Comparison of ENCODE assay signal across 1 cellular context in the genomic region with DNA sequence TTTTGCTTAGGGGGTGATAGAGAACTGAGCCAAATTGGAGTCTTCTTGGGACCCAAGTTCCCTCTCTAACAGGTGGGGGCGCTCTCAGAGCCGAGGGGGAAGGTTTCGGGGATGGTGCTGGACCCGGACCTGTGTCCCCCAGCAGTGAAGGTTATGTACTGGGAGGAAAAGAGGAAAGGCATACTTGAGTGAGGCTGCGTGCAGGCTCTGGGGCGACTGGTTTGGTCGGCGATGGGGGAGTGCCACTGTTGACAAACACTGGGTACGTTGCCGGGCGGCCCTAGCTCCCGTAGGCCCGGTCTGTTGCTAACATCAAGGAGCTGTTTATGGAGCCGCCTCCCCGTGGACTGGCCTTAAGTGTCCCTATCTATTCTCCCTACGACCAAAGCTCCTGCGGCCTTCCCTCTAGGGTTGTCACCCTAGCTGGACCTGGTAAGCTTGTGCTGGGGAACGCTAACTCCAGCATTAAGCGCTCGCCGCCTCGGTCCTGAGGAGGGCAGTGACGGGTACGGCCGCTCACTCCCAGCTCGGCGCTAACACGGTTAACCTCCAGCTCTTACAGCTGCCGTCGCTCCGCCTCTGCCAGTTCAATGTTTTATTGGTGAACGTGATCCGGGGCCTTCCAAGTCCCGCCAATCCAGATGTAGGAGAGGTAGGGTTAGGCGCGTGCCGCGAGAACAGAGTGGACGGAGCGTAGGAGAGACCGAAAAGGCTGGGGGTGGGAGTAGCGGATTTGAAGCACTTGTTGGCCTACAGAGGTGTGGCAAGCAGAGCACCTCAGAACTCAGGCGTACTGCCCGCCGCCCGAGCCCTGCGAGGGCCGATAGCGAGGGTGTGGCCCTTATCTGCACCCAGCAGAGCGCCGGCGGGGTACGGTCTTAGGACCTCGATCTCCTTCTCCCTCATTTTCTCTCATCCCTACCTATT.
TF ChIP-seq lines count a peak whose summit lies in the region.

A gene (plus strand): TSS at position 685 of the 927 bp plus-strand sequence. CDS start 422 bp downstream, outside the sequence.

TF ChIP-seq in K562, 482 proteins besides CTCF, POLR2A, EP300 and RAD21 (continued from another document and continues in another):
- TF ChIP-seq, protein P1, sequence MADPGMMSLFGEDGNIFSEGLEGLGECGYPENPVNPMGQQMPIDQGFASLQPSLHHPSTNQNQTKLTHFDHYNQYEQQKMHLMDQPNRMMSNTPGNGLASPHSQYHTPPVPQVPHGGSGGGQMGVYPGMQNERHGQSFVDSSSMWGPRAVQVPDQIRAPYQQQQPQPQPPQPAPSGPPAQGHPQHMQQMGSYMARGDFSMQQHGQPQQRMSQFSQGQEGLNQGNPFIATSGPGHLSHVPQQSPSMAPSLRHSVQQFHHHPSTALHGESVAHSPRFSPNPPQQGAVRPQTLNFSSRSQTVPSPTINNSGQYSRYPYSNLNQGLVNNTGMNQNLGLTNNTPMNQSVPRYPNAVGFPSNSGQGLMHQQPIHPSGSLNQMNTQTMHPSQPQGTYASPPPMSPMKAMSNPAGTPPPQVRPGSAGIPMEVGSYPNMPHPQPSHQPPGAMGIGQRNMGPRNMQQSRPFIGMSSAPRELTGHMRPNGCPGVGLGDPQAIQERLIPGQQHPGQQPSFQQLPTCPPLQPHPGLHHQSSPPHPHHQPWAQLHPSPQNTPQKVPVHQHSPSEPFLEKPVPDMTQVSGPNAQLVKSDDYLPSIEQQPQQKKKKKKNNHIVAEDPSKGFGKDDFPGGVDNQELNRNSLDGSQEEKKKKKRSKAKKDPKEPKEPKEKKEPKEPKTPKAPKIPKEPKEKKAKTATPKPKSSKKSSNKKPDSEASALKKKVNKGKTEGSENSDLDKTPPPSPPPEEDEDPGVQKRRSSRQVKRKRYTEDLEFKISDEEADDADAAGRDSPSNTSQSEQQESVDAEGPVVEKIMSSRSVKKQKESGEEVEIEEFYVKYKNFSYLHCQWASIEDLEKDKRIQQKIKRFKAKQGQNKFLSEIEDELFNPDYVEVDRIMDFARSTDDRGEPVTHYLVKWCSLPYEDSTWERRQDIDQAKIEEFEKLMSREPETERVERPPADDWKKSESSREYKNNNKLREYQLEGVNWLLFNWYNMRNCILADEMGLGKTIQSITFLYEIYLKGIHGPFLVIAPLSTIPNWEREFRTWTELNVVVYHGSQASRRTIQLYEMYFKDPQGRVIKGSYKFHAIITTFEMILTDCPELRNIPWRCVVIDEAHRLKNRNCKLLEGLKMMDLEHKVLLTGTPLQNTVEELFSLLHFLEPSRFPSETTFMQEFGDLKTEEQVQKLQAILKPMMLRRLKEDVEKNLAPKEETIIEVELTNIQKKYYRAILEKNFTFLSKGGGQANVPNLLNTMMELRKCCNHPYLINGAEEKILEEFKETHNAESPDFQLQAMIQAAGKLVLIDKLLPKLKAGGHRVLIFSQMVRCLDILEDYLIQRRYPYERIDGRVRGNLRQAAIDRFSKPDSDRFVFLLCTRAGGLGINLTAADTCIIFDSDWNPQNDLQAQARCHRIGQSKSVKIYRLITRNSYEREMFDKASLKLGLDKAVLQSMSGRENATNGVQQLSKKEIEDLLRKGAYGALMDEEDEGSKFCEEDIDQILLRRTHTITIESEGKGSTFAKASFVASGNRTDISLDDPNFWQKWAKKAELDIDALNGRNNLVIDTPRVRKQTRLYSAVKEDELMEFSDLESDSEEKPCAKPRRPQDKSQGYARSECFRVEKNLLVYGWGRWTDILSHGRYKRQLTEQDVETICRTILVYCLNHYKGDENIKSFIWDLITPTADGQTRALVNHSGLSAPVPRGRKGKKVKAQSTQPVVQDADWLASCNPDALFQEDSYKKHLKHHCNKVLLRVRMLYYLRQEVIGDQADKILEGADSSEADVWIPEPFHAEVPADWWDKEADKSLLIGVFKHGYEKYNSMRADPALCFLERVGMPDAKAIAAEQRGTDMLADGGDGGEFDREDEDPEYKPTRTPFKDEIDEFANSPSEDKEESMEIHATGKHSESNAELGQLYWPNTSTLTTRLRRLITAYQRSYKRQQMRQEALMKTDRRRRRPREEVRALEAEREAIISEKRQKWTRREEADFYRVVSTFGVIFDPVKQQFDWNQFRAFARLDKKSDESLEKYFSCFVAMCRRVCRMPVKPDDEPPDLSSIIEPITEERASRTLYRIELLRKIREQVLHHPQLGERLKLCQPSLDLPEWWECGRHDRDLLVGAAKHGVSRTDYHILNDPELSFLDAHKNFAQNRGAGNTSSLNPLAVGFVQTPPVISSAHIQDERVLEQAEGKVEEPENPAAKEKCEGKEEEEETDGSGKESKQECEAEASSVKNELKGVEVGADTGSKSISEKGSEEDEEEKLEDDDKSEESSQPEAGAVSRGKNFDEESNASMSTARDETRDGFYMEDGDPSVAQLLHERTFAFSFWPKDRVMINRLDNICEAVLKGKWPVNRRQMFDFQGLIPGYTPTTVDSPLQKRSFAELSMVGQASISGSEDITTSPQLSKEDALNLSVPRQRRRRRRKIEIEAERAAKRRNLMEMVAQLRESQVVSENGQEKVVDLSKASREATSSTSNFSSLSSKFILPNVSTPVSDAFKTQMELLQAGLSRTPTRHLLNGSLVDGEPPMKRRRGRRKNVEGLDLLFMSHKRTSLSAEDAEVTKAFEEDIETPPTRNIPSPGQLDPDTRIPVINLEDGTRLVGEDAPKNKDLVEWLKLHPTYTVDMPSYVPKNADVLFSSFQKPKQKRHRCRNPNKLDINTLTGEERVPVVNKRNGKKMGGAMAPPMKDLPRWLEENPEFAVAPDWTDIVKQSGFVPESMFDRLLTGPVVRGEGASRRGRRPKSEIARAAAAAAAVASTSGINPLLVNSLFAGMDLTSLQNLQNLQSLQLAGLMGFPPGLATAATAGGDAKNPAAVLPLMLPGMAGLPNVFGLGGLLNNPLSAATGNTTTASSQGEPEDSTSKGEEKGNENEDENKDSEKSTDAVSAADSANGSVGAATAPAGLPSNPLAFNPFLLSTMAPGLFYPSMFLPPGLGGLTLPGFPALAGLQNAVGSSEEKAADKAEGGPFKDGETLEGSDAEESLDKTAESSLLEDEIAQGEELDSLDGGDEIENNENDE (IDR thresholded peaks at IDR 0.05; ENCODE audit: low read depth, low read length) = no peak
- TF ChIP-seq ZBTB7A (IDR thresholded peaks at IDR 0.05; ENCODE audit: borderline replicate concordance, control insufficient read depth, low read depth, low read length) = peak; percentile 65; the same call in 1 of the 2 replicates
- no peak for TF ChIP-seq MAFG (tag; conservative IDR thresholded peaks at IDR 0.05)
- TF ChIP-seq ZFPM2 (CRISPR knock-in tag; IDR thresholded peaks at IDR 0.05) = no peak
- TF ChIP-seq, protein P2, sequence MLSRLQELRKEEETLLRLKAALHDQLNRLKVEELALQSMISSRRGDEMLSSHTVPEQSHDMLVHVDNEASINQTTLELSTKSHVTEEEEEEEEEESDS (CRISPR knock-in tag; IDR thresholded peaks at IDR 0.05) = no peak
- TF ChIP-seq, protein P3, sequence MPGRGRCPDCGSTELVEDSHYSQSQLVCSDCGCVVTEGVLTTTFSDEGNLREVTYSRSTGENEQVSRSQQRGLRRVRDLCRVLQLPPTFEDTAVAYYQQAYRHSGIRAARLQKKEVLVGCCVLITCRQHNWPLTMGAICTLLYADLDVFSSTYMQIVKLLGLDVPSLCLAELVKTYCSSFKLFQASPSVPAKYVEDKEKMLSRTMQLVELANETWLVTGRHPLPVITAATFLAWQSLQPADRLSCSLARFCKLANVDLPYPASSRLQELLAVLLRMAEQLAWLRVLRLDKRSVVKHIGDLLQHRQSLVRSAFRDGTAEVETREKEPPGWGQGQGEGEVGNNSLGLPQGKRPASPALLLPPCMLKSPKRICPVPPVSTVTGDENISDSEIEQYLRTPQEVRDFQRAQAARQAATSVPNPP (IDR thresholded peaks at IDR 0.05; ENCODE audit: borderline replicate concordance, insufficient read depth, insufficient read length) = no peak
- no peak for TF ChIP-seq MCM5 (IDR thresholded peaks at IDR 0.05; ENCODE audit: low read depth)
- peak; percentile 83; the same call in 1 of the 2 replicates for TF ChIP-seq ZC3H4 (CRISPR knock-in tag; IDR thresholded peaks at IDR 0.05; ENCODE audit: borderline replicate concordance)
- no peak for TF ChIP-seq STAT5B (CRISPR knock-in tag; IDR thresholded peaks at IDR 0.05)
- TF ChIP-seq, protein P4, sequence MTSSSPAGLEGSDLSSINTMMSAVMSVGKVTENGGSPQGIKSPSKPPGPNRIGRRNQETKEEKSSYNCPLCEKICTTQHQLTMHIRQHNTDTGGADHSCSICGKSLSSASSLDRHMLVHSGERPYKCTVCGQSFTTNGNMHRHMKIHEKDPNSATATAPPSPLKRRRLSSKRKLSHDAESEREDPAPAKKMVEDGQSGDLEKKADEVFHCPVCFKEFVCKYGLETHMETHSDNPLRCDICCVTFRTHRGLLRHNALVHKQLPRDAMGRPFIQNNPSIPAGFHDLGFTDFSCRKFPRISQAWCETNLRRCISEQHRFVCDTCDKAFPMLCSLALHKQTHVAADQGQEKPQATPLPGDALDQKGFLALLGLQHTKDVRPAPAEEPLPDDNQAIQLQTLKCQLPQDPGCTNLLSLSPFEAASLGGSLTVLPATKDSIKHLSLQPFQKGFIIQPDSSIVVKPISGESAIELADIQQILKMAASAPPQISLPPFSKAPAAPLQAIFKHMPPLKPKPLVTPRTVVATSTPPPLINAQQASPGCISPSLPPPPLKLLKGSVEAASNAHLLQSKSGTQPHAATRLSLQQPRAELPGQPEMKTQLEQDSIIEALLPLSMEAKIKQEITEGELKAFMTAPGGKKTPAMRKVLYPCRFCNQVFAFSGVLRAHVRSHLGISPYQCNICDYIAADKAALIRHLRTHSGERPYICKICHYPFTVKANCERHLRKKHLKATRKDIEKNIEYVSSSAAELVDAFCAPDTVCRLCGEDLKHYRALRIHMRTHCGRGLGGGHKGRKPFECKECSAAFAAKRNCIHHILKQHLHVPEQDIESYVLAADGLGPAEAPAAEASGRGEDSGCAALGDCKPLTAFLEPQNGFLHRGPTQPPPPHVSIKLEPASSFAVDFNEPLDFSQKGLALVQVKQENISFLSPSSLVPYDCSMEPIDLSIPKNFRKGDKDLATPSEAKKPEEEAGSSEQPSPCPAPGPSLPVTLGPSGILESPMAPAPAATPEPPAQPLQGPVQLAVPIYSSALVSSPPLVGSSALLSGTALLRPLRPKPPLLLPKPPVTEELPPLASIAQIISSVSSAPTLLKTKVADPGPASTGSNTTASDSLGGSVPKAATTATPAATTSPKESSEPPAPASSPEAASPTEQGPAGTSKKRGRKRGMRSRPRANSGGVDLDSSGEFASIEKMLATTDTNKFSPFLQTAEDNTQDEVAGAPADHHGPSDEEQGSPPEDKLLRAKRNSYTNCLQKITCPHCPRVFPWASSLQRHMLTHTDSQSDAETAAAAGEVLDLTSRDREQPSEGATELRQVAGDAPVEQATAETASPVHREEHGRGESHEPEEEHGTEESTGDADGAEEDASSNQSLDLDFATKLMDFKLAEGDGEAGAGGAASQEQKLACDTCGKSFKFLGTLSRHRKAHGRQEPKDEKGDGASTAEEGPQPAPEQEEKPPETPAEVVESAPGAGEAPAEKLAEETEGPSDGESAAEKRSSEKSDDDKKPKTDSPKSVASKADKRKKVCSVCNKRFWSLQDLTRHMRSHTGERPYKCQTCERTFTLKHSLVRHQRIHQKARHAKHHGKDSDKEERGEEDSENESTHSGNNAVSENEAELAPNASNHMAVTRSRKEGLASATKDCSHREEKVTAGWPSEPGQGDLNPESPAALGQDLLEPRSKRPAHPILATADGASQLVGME (CRISPR knock-in tag; IDR thresholded peaks at IDR 0.05) = peak; percentile 14; the same call in 1 of the 2 replicates
- TF ChIP-seq MEIS2 (IDR thresholded peaks at IDR 0.05; ENCODE audit: partially characterized antibody) = peak; percentile 29
- TF ChIP-seq KDM5B (IDR thresholded peaks at IDR 0.05; ENCODE audit: insufficient replicate concordance, low read depth, low read length) = peak; percentile 92
- TF ChIP-seq, protein P5, sequence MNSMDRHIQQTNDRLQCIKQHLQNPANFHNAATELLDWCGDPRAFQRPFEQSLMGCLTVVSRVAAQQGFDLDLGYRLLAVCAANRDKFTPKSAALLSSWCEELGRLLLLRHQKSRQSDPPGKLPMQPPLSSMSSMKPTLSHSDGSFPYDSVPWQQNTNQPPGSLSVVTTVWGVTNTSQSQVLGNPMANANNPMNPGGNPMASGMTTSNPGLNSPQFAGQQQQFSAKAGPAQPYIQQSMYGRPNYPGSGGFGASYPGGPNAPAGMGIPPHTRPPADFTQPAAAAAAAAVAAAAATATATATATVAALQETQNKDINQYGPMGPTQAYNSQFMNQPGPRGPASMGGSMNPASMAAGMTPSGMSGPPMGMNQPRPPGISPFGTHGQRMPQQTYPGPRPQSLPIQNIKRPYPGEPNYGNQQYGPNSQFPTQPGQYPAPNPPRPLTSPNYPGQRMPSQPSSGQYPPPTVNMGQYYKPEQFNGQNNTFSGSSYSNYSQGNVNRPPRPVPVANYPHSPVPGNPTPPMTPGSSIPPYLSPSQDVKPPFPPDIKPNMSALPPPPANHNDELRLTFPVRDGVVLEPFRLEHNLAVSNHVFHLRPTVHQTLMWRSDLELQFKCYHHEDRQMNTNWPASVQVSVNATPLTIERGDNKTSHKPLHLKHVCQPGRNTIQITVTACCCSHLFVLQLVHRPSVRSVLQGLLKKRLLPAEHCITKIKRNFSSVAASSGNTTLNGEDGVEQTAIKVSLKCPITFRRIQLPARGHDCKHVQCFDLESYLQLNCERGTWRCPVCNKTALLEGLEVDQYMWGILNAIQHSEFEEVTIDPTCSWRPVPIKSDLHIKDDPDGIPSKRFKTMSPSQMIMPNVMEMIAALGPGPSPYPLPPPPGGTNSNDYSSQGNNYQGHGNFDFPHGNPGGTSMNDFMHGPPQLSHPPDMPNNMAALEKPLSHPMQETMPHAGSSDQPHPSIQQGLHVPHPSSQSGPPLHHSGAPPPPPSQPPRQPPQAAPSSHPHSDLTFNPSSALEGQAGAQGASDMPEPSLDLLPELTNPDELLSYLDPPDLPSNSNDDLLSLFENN (IDR thresholded peaks at IDR 0.05; ENCODE audit: low read depth in 2 of 2, low read length in 2 of 2) = peak in 1 of 2 experiments; percentile 98; a peak in 2 of 4 replicates
- TF ChIP-seq CHD2 (IDR thresholded peaks at IDR 0.05; ENCODE audit: low read depth, low read length) = peak; percentile 96
- TF ChIP-seq GTF2F1 (IDR thresholded peaks at IDR 0.05; ENCODE audit: low read depth, low read length) = peak; percentile 7; the same call in 1 of the 2 replicates
- TF ChIP-seq ZNF551 (CRISPR knock-in tag; IDR thresholded peaks at IDR 0.05) = no peak
- no peak for TF ChIP-seq SP2 (IDR thresholded peaks at IDR 0.05; ENCODE audit: extremely low read depth, low read depth, low read length, poor library complexity, severe bottlenecking)
- peak; percentile 86 for TF ChIP-seq EP400 (IDR thresholded peaks at IDR 0.05)
- TF ChIP-seq, protein P6, sequence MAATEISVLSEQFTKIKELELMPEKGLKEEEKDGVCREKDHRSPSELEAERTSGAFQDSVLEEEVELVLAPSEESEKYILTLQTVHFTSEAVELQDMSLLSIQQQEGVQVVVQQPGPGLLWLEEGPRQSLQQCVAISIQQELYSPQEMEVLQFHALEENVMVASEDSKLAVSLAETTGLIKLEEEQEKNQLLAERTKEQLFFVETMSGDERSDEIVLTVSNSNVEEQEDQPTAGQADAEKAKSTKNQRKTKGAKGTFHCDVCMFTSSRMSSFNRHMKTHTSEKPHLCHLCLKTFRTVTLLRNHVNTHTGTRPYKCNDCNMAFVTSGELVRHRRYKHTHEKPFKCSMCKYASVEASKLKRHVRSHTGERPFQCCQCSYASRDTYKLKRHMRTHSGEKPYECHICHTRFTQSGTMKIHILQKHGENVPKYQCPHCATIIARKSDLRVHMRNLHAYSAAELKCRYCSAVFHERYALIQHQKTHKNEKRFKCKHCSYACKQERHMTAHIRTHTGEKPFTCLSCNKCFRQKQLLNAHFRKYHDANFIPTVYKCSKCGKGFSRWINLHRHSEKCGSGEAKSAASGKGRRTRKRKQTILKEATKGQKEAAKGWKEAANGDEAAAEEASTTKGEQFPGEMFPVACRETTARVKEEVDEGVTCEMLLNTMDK (IDR thresholded peaks at IDR 0.05; ENCODE audit: borderline replicate concordance, insufficient read depth, low read depth, low read length, poor library complexity, severe bottlenecking) = peak; percentile 78
- no peak for TF ChIP-seq ZNF57 (CRISPR knock-in tag; IDR thresholded peaks at IDR 0.05)
